In the genomic region with DNA sequence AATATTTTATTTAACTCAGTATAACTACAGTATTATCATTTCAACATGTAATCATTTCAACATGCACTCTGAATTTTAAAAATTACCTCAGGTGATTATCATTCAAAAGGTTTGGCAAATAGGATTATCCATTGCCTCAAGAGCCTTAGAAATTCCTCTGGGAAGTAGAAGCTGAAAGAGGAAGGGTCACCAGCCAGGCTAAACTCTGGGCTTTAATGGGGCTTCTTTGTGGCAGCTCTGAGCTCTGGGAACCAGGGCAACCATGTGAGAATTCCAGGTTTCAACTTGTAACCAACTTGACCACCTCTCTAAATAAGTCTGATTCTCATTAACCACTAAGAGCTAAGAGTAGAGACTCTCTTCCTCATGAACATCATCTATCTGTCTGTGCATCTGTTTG, we compare ENCODE assay signal across 23 cellular contexts.
DNase-seq lines count a peak whose midpoint lies in the region; ATAC-seq and TF ChIP-seq lines count a peak whose summit lies in the region.
"Had no signal": no experiment of that assay in that cellular context is flagged by ENCODE, and none has a peak within 500 bp of the region (broad histone marks: within the 10 kb centered on the region; RNA-seq: fewer than 3 reads in every experiment).

No MANE protein-coding gene starts in this region.

- no peak overlapping the region for H3T11ph ChIP-seq in H9 (ENCODE audit: low read length)

- TF ChIP-seq POLR2A in esophagus squamous epithelium (IDR thresholded peaks at IDR 0.05): no peak

- H2BK120ac ChIP-seq in H9 (ENCODE audit: low read depth, low read length, poor library complexity, severe bottlenecking): no peak overlapping the region

- H3K4me1 Mint-ChIP-seq in H9: peaks cover 36 to 39% of the 10 kb centered on the region in 2 experiments

- H3K4me1 ChIP-seq in H9 (ENCODE audit: insufficient read depth, low read length) (peaks cover 6% of the 10 kb centered on the region), iPS-15b (ENCODE audit: control insufficient read depth, insufficient read depth, low read length) (peaks cover 19% of the 10 kb centered on the region), smooth muscle cell (ENCODE audit: low read depth) (peaks cover 20% of the 10 kb centered on the region), esophagus squamous epithelium (peaks cover 0 to 5% (median 0%) of the 10 kb centered on the region in 3 donors)
- H3K4me1 ChIP-seq: A549, SJCRH30 had no signal

- no peak overlapping the region for H3K4ac ChIP-seq in H9 (ENCODE audit: low read depth, low read length)

- no peak overlapping the region for H3K18ac ChIP-seq in H9 (ENCODE audit: insufficient read length, low read depth, low read length)

- H3F3A ChIP-seq in smooth muscle cell (ENCODE audit: low read depth): no peaks in the 10 kb centered on the region

- H3K36me3 ChIP-seq in iPS-15b (ENCODE audit: control insufficient read depth, insufficient read depth, low read length): no peaks in the 10 kb centered on the region
- no peaks in the 10 kb centered on the region for H3K36me3 ChIP-seq in smooth muscle cell (ENCODE audit: low read depth)
- no peaks in the 10 kb centered on the region for H3K36me3 ChIP-seq in esophagus squamous epithelium
- H3K36me3 ChIP-seq: BLaER1 treated with 17β-estradiol and CSF1 and Interleukin-3, amounts not matched to agents 10 nM and 100 nM; SJCRH30 had no signal

- no peak overlapping the region for H4K91ac ChIP-seq in H9 (ENCODE audit: insufficient read length, low read depth, low read length)

- no peak overlapping the region for H3K23ac ChIP-seq in H9 (ENCODE audit: insufficient read length, low read depth, low read length)

- no peaks in the 10 kb centered on the region for H3K27me3 ChIP-seq in H9 (ENCODE audit: insufficient read depth, low read length)
- no peaks in the 10 kb centered on the region for H3K27me3 ChIP-seq in iPS-15b (ENCODE audit: control insufficient read depth, insufficient read depth, low read length)
- H3K27me3 ChIP-seq in smooth muscle cell (ENCODE audit: low read depth): no peaks in the 10 kb centered on the region
- no peaks in the 10 kb centered on the region for H3K27me3 ChIP-seq in esophagus squamous epithelium
- H3K27me3 ChIP-seq: SJCRH30 had no signal

- H2BK5ac ChIP-seq in H9 (ENCODE audit: insufficient read length, low read length): no peak overlapping the region

- H3K79me1 ChIP-seq in H9 (ENCODE audit: insufficient read depth, low read depth, low read length, poor library complexity, severe bottlenecking): no peaks in the 10 kb centered on the region

- DNase-seq in H9 (peak; percentile 48), NCI-H82 treated with DMSO at 0.1 percent for 48 hours (lab: John Stamatoyannopoulos, UW; ENCODE audit: unreplicated experiment) (peak; percentile 65), smooth muscle cell (lab: John Stamatoyannopoulos, UW; ENCODE audit: unreplicated experiment) (no peak), NCI-H748 (lab: John Stamatoyannopoulos, UW; ENCODE audit: unreplicated experiment) (no peak), esophagus squamous epithelium (lab: John Stamatoyannopoulos, UW) (no peak)
- DNase-seq: AML-193; CD4-positive, alpha-beta T cell; Karpas-422; NCI-H1092; NCI-H1417 treated with DMSO at 0.1 percent for 48 hours; NCI-H1694 treated with DMSO at 0.1 percent for 48 hours; NCI-H2081; NCI-H2227 treated with DMSO at 0.1 percent for 48 hours; NCI-H69; PC-3; SJCRH30 had no signal

- H4K20me1 ChIP-seq in H9 (ENCODE audit: control insufficient read depth, insufficient read depth, insufficient read length): no peaks in the 10 kb centered on the region
- no peaks in the 10 kb centered on the region for H4K20me1 ChIP-seq in smooth muscle cell (ENCODE audit: low read depth)
- H4K20me1 ChIP-seq: BLaER1 treated with 17β-estradiol and CSF1 and Interleukin-3, amounts not matched to agents 10 nM and 100 nM had no signal

- no peak overlapping the region for H2BK12ac ChIP-seq in H9 (ENCODE audit: insufficient read length, low read depth, low read length)

- H3K27ac ChIP-seq in H9 (ENCODE audit: insufficient read length, low read depth, low read length) (peak overlapping the region; percentile 99), smooth muscle cell (ENCODE audit: low read depth) (no peak overlapping the region), esophagus squamous epithelium (no peak overlapping the region)
- H3K27ac ChIP-seq: A549; BLaER1 treated with 17β-estradiol and CSF1 and Interleukin-3, amounts not matched to agents 10 nM and 100 nM; SJCRH30 had no signal

- no peak overlapping the region for H3K56ac ChIP-seq in H9 (ENCODE audit: insufficient read length, low read depth, low read length)

- no peak overlapping the region for H2BK20ac ChIP-seq in H9 (ENCODE audit: low read depth, low read length, poor library complexity, severe bottlenecking)

- no peaks in the 10 kb centered on the region for H3K27me3 Mint-ChIP-seq in H9 (ENCODE audit: low read depth)
- H3K27me3 Mint-ChIP-seq: CD4-positive, alpha-beta T cell had no signal

- no peak overlapping the region for H3K9ac ChIP-seq in H9 (ENCODE audit: extremely low read depth, insufficient read length, low read length)
- peak overlapping the region; percentile 19 for H3K9ac ChIP-seq in iPS-15b (ENCODE audit: low read depth, low read length)
- H3K9ac ChIP-seq in smooth muscle cell (ENCODE audit: low read depth): no peak overlapping the region
- H3K9ac ChIP-seq: BLaER1 treated with 17β-estradiol and CSF1 and Interleukin-3, amounts not matched to agents 10 nM and 100 nM had no signal

- TF ChIP-seq CTCF in H9 (conservative IDR thresholded peaks at IDR 0.05): no peak
- TF ChIP-seq CTCF in smooth muscle cell (IDR thresholded peaks at IDR 0.05; ENCODE audit: borderline replicate concordance, insufficient read depth, poor library complexity, severe bottlenecking): no peak
- TF ChIP-seq CTCF in esophagus squamous epithelium (IDR thresholded peaks at IDR 0.05): no peak

- no peak for ATAC-seq in GM21447 (IDR thresholded peaks at IDR 0.05; ENCODE audit: unreplicated experiment)
- ATAC-seq: A549, HepG2, PC-3, Right ventricle myocardium inferior, SK-N-SH treated with all-trans-retinoic acid at 6 μM for 48 hours had no signal

- H3K79me2 ChIP-seq in H9 (ENCODE audit: insufficient read depth, low read length) (no peaks in the 10 kb centered on the region), smooth muscle cell (ENCODE audit: low read depth) (no peaks in the 10 kb centered on the region)

- H3K14ac ChIP-seq in H9 (ENCODE audit: insufficient read depth, low read length): no peak overlapping the region

- no peak overlapping the region for H2AK5ac ChIP-seq in H9 (ENCODE audit: insufficient read length, low read length)

- H3K36me3 Mint-ChIP-seq in H9 (ENCODE audit: insufficient read depth in 1 of 3, low read depth in 3 of 3): peaks cover 3 to 26% (median 8%) of the 10 kb centered on the region in 3 experiments

- intact Hi-C loops in esophagus squamous epithelium (cut with DNase I): no loop called here

- H3K23me2 ChIP-seq in H9 (ENCODE audit: insufficient read length, low read depth, low read length, poor library complexity, severe bottlenecking): no peaks in the 10 kb centered on the region

- H3K9me3 ChIP-seq in H9 (ENCODE audit: control insufficient read depth, low read depth, low read length) (no peaks in the 10 kb centered on the region), iPS-15b (ENCODE audit: control insufficient read depth, insufficient read depth, low read length) (no peaks in the 10 kb centered on the region), smooth muscle cell (replicated peaks; ENCODE audit: low read depth) (no peaks in the 10 kb centered on the region), esophagus squamous epithelium (no peaks in the 10 kb centered on the region)
- H3K9me3 ChIP-seq: A549, SJCRH30 had no signal

- H3K4me3 ChIP-seq in iPS-15b (ENCODE audit: low read depth, low read length) (peak overlapping the region; percentile 9), smooth muscle cell (no peak overlapping the region), esophagus squamous epithelium (no peak overlapping the region)
- H3K4me3 ChIP-seq: A549; BLaER1 treated with 17β-estradiol and CSF1 and Interleukin-3, amounts not matched to agents 10 nM and 100 nM; SJCRH30 had no signal

- H3K4me2 ChIP-seq in H9 (ENCODE audit: insufficient read depth, insufficient read length, low read length) (no peak overlapping the region), smooth muscle cell (no peak overlapping the region)
- H3K4me2 ChIP-seq: A549; BLaER1 treated with 17β-estradiol and CSF1 and Interleukin-3, amounts not matched to agents 10 nM and 100 nM had no signal

- H4K8ac ChIP-seq in H9 (replicated peaks; ENCODE audit: insufficient read length, low read depth, low read length): no peak overlapping the region

- no peak overlapping the region for H2BK15ac ChIP-seq in H9 (ENCODE audit: low read depth, low read length)

- H4K5ac ChIP-seq in H9 (ENCODE audit: insufficient read length, low read depth, low read length): no peak overlapping the region

- H3K27ac Mint-ChIP-seq in H9: peak overlapping the region; percentile 41 to 100 (median 99)
- H3K27ac Mint-ChIP-seq: CD4-positive, alpha-beta T cell had no signal

- H3K4me3 Mint-ChIP-seq in H9: peak overlapping the region in 1 of 2 experiments; percentile 45; a peak in 2 of 5 replicates
- H3K4me3 Mint-ChIP-seq: CD4-positive, alpha-beta T cell had no signal

- H3K9me3 Mint-ChIP-seq in H9: peaks cover 62 to 64% of the 10 kb centered on the region in 2 experiments
- H3K9me3 Mint-ChIP-seq: CD4-positive, alpha-beta T cell had no signal

- no peak overlapping the region for H2AFZ ChIP-seq in H9 (ENCODE audit: low read length)
- no peak overlapping the region for H2AFZ ChIP-seq in smooth muscle cell (ENCODE audit: low read depth)

Comparison
In these comparisons a context has a peak if more than half of its experiments do, and no peak if none do; other contexts are left out.
1. DNase-seq: peak in H9 (single experiment) and NCI-H82 treated with DMSO at 0.1 percent for 48 hours (single experiment); none in smooth muscle cell (single experiment), NCI-H748 (single experiment) and esophagus squamous epithelium (single experiment).